In genomic region chr10:72702868-72703581, GRCh38 we compare ENCODE assay signal across 9 cellular contexts. TPM values are rescaled to one million over a fixed set of nuclear protein-coding genes. Genes with fewer than 3 reads are reported as not detected.
DNase-seq lines count a peak whose midpoint lies in the region; ATAC-seq and TF ChIP-seq lines count a peak whose summit lies in the region.
"Had no signal": no experiment of that assay in that cellular context is flagged by ENCODE, and none has a peak within 500 bp of the region (broad histone marks: within the 10 kb centered on the region; RNA-seq: fewer than 3 reads in every experiment).

No MANE protein-coding gene starts in this region.

- no peak for TF ChIP-seq CTCF in NB4 (IDR thresholded peaks at IDR 0.05; ENCODE audit: low read depth, low read length)

- no peaks in the 10 kb centered on the region for H3K36me3 Mint-ChIP-seq in immature natural killer cell

- H3K4me3 ChIP-seq in NB4 (ENCODE audit: low read depth, low read length) = no peak overlapping the region

- peak overlapping the region in 3 of 6 donors; percentile 10 to 67 (median 41) for H3K27ac Mint-ChIP-seq in immature natural killer cell

- no peaks in the 10 kb centered on the region for H3K9me3 Mint-ChIP-seq in immature natural killer cell

- TF ChIP-seq POLR2A in NB4 (IDR thresholded peaks at IDR 0.05; ENCODE audit: extremely low read depth, insufficient read length) = no peak

- peak; percentile 58 for ATAC-seq in GM21529 (IDR thresholded peaks at IDR 0.05; ENCODE audit: unreplicated experiment)
- ATAC-seq in HG02588 (IDR thresholded peaks at IDR 0.05; ENCODE audit: unreplicated experiment) = no peak
- no peak for ATAC-seq in HG03520 (IDR thresholded peaks at IDR 0.05; ENCODE audit: unreplicated experiment)
- ATAC-seq: Panc1 had no signal

- peaks cover 17 to 20% of the 10 kb centered on the region in 2 donors for H3K4me1 Mint-ChIP-seq in immature natural killer cell

- intact Hi-C loops in posterior vena cava (cut with DNase I) = no loop called here

- DNase-seq in GM03348 (ENCODE audit: low spot score) = peak; percentile 28
- peak; percentile 15 for DNase-seq in NB4 (ENCODE audit: low read depth)
- DNase-seq in immature natural killer cell = peak in 2 of 3 donors; percentile 9 to 27
- no peak for DNase-seq in C1 segment of cervical spinal cord (lab: John Stamatoyannopoulos, UW)
- no peak for DNase-seq in posterior vena cava (ENCODE audit: low spot score)

- peaks cover 0 to 2% (median 0%) of the 10 kb centered on the region in 3 donors for H3K27me3 Mint-ChIP-seq in immature natural killer cell (ENCODE audit: low read depth in 3 of 3)

- no peak overlapping the region for H3K4me3 Mint-ChIP-seq in immature natural killer cell

RNA-seq across cellular contexts. Expression of gene MCU, which starts 11.1 kb away (rescaled TPM):
- 10 to 100 TPM in 2 of 3 donors, 1 to 10 TPM in 1; 9.2 to 11.6 (median 11.5) TPM for polyA plus RNA-seq in immature natural killer cell
- 10 to 100 TPM; 23.7 to 24.0 TPM for total RNA-seq in posterior vena cava

Comparison
In these comparisons a context has a peak if more than half of its experiments do, and no peak if none do; other contexts are left out.
1. DNase-seq: peak in GM03348 (single experiment), NB4 (single experiment) and immature natural killer cell (2 of 3); none in C1 segment of cervical spinal cord (0 of 14) and posterior vena cava (single experiment).